Comparison of ENCODE assay signal across 8 cellular contexts in genomic region chr9:117247271-117247670, GRCh38.
DNase-seq lines count a peak whose midpoint lies in the region; ATAC-seq lines count a peak whose summit lies in the region.

No MANE protein-coding gene starts in this region.

- H3K9me3 ChIP-seq in effector memory CD4-positive, alpha-beta T cell (ENCODE audit: control insufficient read depth, low read length), result no peaks in the 10 kb centered on the region

- no peak overlapping the region for H3K27ac ChIP-seq in effector memory CD4-positive, alpha-beta T cell (ENCODE audit: insufficient read depth, low read length, poor library complexity, severe bottlenecking)

- no peaks in the 10 kb centered on the region for H3K27me3 ChIP-seq in effector memory CD4-positive, alpha-beta T cell (replicated peaks; ENCODE audit: control insufficient read depth, insufficient read depth, low read length, poor library complexity, severe bottlenecking)

- peak; percentile 47 for ATAC-seq in HG02870 (IDR thresholded peaks at IDR 0.05; ENCODE audit: unreplicated experiment)
- no peak for ATAC-seq in GM21447 (IDR thresholded peaks at IDR 0.05; ENCODE audit: unreplicated experiment)
- no peak for ATAC-seq in HG02588 (IDR thresholded peaks at IDR 0.05; ENCODE audit: unreplicated experiment)
- no peak for ATAC-seq in HG03045 (IDR thresholded peaks at IDR 0.05; ENCODE audit: unreplicated experiment)

- H3K4me3 ChIP-seq in effector memory CD4-positive, alpha-beta T cell (ENCODE audit: insufficient read depth, low read depth, low read length, poor library complexity, severe bottlenecking), result no peak overlapping the region

- peak; percentile 43 for DNase-seq in DMS53 (lab: John Stamatoyannopoulos, UW)
- DNase-seq in SK-N-DZ (ENCODE audit: low spot score), result peak; percentile 52
- peak; percentile 25 for DNase-seq in kidney tubule cell (ENCODE audit: low spot score)
- DNase-seq in effector memory CD4-positive, alpha-beta T cell, result no peak

- H3K4me1 ChIP-seq in effector memory CD4-positive, alpha-beta T cell (ENCODE audit: control insufficient read depth, insufficient read depth, low read length, poor library complexity, severe bottlenecking), result no peaks in the 10 kb centered on the region

- no peaks in the 10 kb centered on the region for H3K36me3 ChIP-seq in effector memory CD4-positive, alpha-beta T cell (ENCODE audit: control insufficient read depth, insufficient read depth, low read length)

Comparison
In these comparisons a context has a peak if more than half of its experiments do, and no peak if none do; other contexts are left out.
1. DNase-seq: peak in DMS53 (single experiment), SK-N-DZ (single experiment) and kidney tubule cell (single experiment); none in effector memory CD4-positive, alpha-beta T cell (0 of 3).